11 cellular contexts compared by ENCODE assay signal in the genomic region with DNA sequence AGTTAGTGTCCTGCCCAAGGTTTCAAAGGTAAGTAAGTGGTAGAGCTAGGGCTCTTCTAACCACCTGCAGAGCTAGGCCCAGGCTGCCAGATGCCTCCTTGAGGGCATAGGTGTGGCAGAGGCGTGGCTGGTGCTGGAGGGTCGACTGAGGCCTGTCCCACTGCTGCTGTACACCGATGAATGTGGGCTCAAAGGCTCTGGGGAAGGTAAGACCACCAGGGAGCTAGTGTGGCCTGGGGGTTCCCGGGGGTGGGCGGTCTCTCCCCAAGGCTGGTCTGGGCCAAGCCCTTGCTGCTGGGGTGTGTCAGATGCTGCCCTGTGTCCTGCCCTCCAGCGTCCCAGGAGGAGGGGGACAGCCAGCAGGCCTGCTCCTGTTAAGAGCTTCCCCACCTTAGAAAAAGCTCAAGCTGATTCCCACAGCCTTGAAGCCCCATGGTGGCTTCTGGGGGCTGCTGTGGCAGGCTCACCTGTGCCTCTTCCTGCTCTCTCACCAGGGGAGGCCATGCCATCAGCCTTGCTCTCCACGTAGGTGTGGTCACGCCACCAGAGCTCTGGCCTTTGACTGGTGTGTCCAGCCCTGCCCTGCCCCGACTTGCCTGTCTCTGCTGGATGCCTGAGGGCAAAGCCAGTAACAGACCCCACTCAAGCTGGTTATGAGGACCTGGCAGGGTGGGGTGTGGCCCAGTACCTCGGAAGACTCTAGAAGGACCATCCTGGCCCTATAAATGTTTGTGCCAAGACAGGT. TPM values are rescaled to one million over a fixed set of nuclear protein-coding genes. Genes with fewer than 3 reads are reported as not detected.
DNase-seq lines count a peak whose midpoint lies in the region; ATAC-seq, FAIRE-seq and TF ChIP-seq lines count a peak whose summit lies in the region.
"Had no signal": no experiment of that assay in that cellular context is flagged by ENCODE, and none has a peak within 500 bp of the region (broad histone marks: within the 10 kb centered on the region; RNA-seq: fewer than 3 reads in every experiment).

No MANE protein-coding gene starts in this region.

- H3K4me1 ChIP-seq in hepatocyte (ENCODE audit: insufficient read depth), result no peaks in the 10 kb centered on the region

- H3K27me3 Mint-ChIP-seq in T-helper 2 cell treated with Interferon-gamma antibody and Interleukin-4, amounts not matched to agents 5 μg/mL and 100 μg/mL, for 36 hours (ENCODE audit: low read depth), result no peaks in the 10 kb centered on the region
- H3K27me3 Mint-ChIP-seq in activated B cell treated with CpG ODN at 0.5 μM for 24 hours, result no peaks in the 10 kb centered on the region

- H3K36me3 Mint-ChIP-seq in T-helper 2 cell treated with Interferon-gamma antibody and Interleukin-4, amounts not matched to agents 5 μg/mL and 100 μg/mL, for 36 hours (ENCODE audit: low read depth), result peaks cover 53% of the 10 kb centered on the region
- H3K36me3 Mint-ChIP-seq in activated B cell treated with CpG ODN at 0.5 μM for 24 hours (ENCODE audit: low read depth), result peaks cover 54% of the 10 kb centered on the region

- DNase-seq in T-helper 2 cell treated with Interferon-gamma antibody and Interleukin-4, amounts not matched to agents 5 μg/mL and 100 μg/mL, for 36 hours (ENCODE audit: low spot score), result no peak
- DNase-seq in T-helper 2 cell, result no peak
- no peak for DNase-seq in activated B cell treated with CpG ODN at 0.5 μM for 24 hours
- DNase-seq in hepatocyte (ENCODE audit: low spot score), result no peak
- DNase-seq in NCI-H1436 treated with DMSO at 0.1 percent for 48 hours (lab: John Stamatoyannopoulos, UW), result no peak
- no peak for DNase-seq in GM12892 (ENCODE audit: insufficient read length)
- no peak for DNase-seq in activated CD4-positive, CD25-positive, alpha-beta regulatory T cell treated with anti-CD3 and anti-CD28 coated beads, Interleukin-2, amount 50 U/mL, for 72 hours
- DNase-seq: NCI-H1092 had no signal

- WGBS in hepatocyte (ENCODE audit: low lambda C conversion rate, missing lambda C conversion rate), result 92% methylated on average over 10 of the region's 10 CpGs

- no peaks in the 10 kb centered on the region for H3K36me3 ChIP-seq in hepatocyte (replicated peaks; ENCODE audit: insufficient read depth, low read depth)

- H3K9me2 ChIP-seq in hepatocyte (replicated peaks; ENCODE audit: insufficient read depth), result no peaks in the 10 kb centered on the region

- H3K9me3 Mint-ChIP-seq in T-helper 2 cell treated with Interferon-gamma antibody and Interleukin-4, amounts not matched to agents 5 μg/mL and 100 μg/mL, for 36 hours, result no peaks in the 10 kb centered on the region
- H3K9me3 Mint-ChIP-seq in activated B cell treated with CpG ODN at 0.5 μM for 24 hours, result no peaks in the 10 kb centered on the region

- TF ChIP-seq CTCF in activated B cell treated with CpG ODN at 0.5 μM for 24 hours (IDR thresholded peaks at IDR 0.05) (no peak), hepatocyte (IDR thresholded peaks at IDR 0.05; ENCODE audit: poor library complexity) (no peak)

- ATAC-seq in activated B cell treated with CpG ODN at 0.5 μM for 24 hours (ENCODE audit: low read depth), result no peak

- H3K9me3 ChIP-seq in hepatocyte (ENCODE audit: low read depth), result no peaks in the 10 kb centered on the region

- H2AFZ ChIP-seq in hepatocyte, result no peak overlapping the region

- TF ChIP-seq POLR2A in GM12892 (IDR thresholded peaks at IDR 0.05; ENCODE audit: low read depth, low read length), result no peak

- intact Hi-C loops in activated B cell treated with CpG ODN at 0.5 μM for 24 hours (cut with micrococcal nuclease), result no loop called here

- H3K4me3 Mint-ChIP-seq in T-helper 2 cell treated with Interferon-gamma antibody and Interleukin-4, amounts not matched to agents 5 μg/mL and 100 μg/mL, for 36 hours, result no peak overlapping the region
- H3K4me3 Mint-ChIP-seq in activated B cell treated with CpG ODN at 0.5 μM for 24 hours, result no peak overlapping the region

- peak overlapping the region; percentile 6 for H3K27ac ChIP-seq in hepatocyte
- peak overlapping the region in 16 of 21 experiments; percentile 5 to 88 (median 55) for H3K27ac ChIP-seq in skin epidermis
- H3K27ac ChIP-seq: 22Rv1, cardiac muscle cell had no signal

- POLR2A ChIA-PET in activated B cell treated with CpG ODN at 0.5 μM for 24 hours (lab: Charles Lee), result interaction anchor here (4.6 to 6.6 kb wide), 3 partner anchors 10 to 39 kb away, joined by 59 to 122 read pairs (median 122); a partner anchor contains a TSS

- H3K4me1 Mint-ChIP-seq in T-helper 2 cell treated with Interferon-gamma antibody and Interleukin-4, amounts not matched to agents 5 μg/mL and 100 μg/mL, for 36 hours (ENCODE audit: low read depth), result peaks cover 68% of the 10 kb centered on the region
- peaks cover 89% of the 10 kb centered on the region for H3K4me1 Mint-ChIP-seq in activated B cell treated with CpG ODN at 0.5 μM for 24 hours

- H3K4me2 ChIP-seq in hepatocyte, result no peak overlapping the region

- no peak for FAIRE-seq in GM12892 (lab: Jason Lieb, UNC)

- peak overlapping the region; percentile 91 for H3K27ac Mint-ChIP-seq in T-helper 2 cell treated with Interferon-gamma antibody and Interleukin-4, amounts not matched to agents 5 μg/mL and 100 μg/mL, for 36 hours
- peak overlapping the region; percentile 59 for H3K27ac Mint-ChIP-seq in activated B cell treated with CpG ODN at 0.5 μM for 24 hours

- H3K4me3 ChIP-seq in hepatocyte, result no peak overlapping the region
- no peak overlapping the region for H3K4me3 ChIP-seq in skin epidermis
- H3K4me3 ChIP-seq: cardiac muscle cell had no signal

- no peaks in the 10 kb centered on the region for H3K27me3 ChIP-seq in hepatocyte
- H3K27me3 ChIP-seq: cardiac muscle cell had no signal

- CTCF ChIA-PET in activated B cell treated with CpG ODN at 0.5 μM for 24 hours (lab: Charles Lee), result interaction anchor here (1.9 to 3.0 kb wide), 2 partner anchors 9 to 45 kb away, joined by 8 to 18 read pairs; no protein-coding TSS in a partner anchor

- H3K79me2 ChIP-seq in hepatocyte, result no peaks in the 10 kb centered on the region

- no peaks in the 10 kb centered on the region for H4K20me1 ChIP-seq in hepatocyte (ENCODE audit: insufficient read depth, poor library complexity, severe bottlenecking)

RNA-seq across cellular contexts. Expression of a gene that starts 36.8 kb away (rescaled TPM):
- total RNA-seq in activated B cell treated with CpG ODN at 0.5 μM for 24 hours (46.7 and 50.7 TPM in 2 replicates), hepatocyte (5.5 and 9.0 TPM in 2 replicates)
- polyA plus RNA-seq in hepatocyte, result 4.7 and 5.3 TPM in 2 replicates
- polyA plus RNA-seq in GM12892 (2012; ENCODE audit: missing spikeins), result 15.8 TPM
